ENCODE assay signal across 1 cellular context in the genomic region with DNA sequence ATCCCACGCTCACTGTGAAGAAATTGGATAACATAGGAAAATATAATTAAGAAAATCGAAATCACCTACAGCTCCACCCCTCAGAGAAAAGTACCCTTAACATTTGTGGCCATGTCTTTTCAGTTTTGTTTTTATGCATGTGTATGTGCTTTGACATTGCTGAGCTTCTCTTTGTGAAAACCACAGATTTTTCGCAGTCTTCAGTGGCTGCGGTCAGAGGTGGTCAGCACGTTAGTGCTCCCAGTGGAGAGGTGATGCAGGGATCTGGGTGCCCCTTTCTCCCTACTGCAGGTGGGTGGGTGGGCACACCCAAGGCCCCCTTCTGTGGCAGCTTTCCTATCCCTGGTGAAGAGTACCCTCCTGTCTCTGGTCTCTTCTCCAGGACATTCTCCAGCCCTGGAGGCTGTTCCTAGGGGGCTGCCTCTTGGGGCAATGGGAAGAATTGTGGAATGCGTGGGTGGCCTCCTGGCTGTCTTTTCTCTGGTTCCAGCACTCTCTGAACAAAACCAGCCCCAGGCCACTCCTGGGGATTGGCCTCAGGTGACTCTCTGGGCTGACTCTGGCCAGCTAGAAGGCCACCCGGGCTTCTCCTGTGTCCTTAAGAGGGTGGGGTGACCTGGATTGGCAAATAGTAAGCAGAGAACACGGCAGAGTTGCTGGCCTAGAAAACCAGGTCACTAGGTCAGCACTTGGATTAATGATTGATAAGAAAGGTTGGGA.
TF ChIP-seq lines count a peak whose summit lies in the region.

No MANE protein-coding gene starts in this region.

TF ChIP-seq in HepG2, 621 proteins besides CTCF, POLR2A, EP300 and RAD21 (continued from another document):
- TF ChIP-seq, protein P1, sequence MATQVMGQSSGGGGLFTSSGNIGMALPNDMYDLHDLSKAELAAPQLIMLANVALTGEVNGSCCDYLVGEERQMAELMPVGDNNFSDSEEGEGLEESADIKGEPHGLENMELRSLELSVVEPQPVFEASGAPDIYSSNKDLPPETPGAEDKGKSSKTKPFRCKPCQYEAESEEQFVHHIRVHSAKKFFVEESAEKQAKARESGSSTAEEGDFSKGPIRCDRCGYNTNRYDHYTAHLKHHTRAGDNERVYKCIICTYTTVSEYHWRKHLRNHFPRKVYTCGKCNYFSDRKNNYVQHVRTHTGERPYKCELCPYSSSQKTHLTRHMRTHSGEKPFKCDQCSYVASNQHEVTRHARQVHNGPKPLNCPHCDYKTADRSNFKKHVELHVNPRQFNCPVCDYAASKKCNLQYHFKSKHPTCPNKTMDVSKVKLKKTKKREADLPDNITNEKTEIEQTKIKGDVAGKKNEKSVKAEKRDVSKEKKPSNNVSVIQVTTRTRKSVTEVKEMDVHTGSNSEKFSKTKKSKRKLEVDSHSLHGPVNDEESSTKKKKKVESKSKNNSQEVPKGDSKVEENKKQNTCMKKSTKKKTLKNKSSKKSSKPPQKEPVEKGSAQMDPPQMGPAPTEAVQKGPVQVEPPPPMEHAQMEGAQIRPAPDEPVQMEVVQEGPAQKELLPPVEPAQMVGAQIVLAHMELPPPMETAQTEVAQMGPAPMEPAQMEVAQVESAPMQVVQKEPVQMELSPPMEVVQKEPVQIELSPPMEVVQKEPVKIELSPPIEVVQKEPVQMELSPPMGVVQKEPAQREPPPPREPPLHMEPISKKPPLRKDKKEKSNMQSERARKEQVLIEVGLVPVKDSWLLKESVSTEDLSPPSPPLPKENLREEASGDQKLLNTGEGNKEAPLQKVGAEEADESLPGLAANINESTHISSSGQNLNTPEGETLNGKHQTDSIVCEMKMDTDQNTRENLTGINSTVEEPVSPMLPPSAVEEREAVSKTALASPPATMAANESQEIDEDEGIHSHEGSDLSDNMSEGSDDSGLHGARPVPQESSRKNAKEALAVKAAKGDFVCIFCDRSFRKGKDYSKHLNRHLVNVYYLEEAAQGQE (IDR thresholded peaks at IDR 0.05; ENCODE audit: borderline replicate concordance in 1 of 2, low read depth in 1 of 2, low read length in 2 of 2): no peak
- TF ChIP-seq, protein P2, sequence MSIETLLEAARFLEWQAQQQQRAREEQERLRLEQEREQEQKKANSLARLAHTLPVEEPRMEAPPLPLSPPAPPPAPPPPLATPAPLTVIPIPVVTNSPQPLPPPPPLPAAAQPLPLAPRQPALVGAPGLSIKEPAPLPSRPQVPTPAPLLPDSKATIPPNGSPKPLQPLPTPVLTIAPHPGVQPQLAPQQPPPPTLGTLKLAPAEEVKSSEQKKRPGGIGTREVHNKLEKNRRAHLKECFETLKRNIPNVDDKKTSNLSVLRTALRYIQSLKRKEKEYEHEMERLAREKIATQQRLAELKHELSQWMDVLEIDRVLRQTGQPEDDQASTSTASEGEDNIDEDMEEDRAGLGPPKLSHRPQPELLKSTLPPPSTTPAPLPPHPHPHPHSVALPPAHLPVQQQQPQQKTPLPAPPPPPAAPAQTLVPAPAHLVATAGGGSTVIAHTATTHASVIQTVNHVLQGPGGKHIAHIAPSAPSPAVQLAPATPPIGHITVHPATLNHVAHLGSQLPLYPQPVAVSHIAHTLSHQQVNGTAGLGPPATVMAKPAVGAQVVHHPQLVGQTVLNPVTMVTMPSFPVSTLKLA (IDR thresholded peaks at IDR 0.05): no peak
- TF ChIP-seq, protein P3, sequence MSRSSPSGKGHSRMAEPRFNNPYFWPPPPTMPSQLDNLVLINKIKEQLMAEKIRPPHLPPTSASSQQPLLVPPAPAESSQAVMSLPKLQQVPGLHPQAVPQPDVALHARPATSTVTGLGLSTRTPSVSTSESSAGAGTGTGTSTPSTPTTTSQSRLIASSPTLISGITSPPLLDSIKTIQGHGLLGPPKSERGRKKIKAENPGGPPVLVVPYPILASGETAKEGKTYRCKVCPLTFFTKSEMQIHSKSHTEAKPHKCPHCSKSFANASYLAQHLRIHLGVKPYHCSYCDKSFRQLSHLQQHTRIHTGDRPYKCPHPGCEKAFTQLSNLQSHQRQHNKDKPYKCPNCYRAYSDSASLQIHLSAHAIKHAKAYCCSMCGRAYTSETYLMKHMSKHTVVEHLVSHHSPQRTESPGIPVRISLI (CRISPR knock-in tag; IDR thresholded peaks at IDR 0.05; ENCODE audit: borderline replicate concordance): no peak
- TF ChIP-seq MAF1 (CRISPR knock-in tag; IDR thresholded peaks at IDR 0.05; ENCODE audit: borderline replicate concordance): no peak
- no peak for TF ChIP-seq KMT2A (CRISPR knock-in tag; IDR thresholded peaks at IDR 0.05)
- TF ChIP-seq FOXK1 (CRISPR knock-in tag; IDR thresholded peaks at IDR 0.05; ENCODE audit: borderline replicate concordance, low read depth): peak; percentile 87; the same call in 1 of the 2 replicates
- no peak for TF ChIP-seq KDM4B (CRISPR knock-in tag; IDR thresholded peaks at IDR 0.05)
- TF ChIP-seq PHF8 (CRISPR knock-in tag; IDR thresholded peaks at IDR 0.05): no peak
- no peak for TF ChIP-seq GLI4 (CRISPR knock-in tag; IDR thresholded peaks at IDR 0.05; ENCODE audit: borderline replicate concordance)
- no peak for TF ChIP-seq TBP (CRISPR knock-in tag; IDR thresholded peaks at IDR 0.05)
- no peak for TF ChIP-seq GABPB1 (CRISPR knock-in tag; IDR thresholded peaks at IDR 0.05)
- TF ChIP-seq CENPX (CRISPR knock-in tag; IDR thresholded peaks at IDR 0.05): no peak
